In genomic region chr9:126386814-126387213, GRCh38 we compare ENCODE assay signal across 24 cellular contexts.
"Had no signal": no experiment of that assay in that cellular context is flagged by ENCODE, and none has a peak within 500 bp of the region (broad histone marks: within the 10 kb centered on the region; RNA-seq: fewer than 3 reads in every experiment).

No MANE protein-coding gene starts in this region.

- H3K9me3 Mint-ChIP-seq: activated naive CD4-positive, alpha-beta T cell treated with anti-CD3 and anti-CD28 coated beads for 36 hours; activated naive CD8-positive, alpha-beta T cell treated with anti-CD3 and anti-CD28 coated beads, Interleukin-2, amount 10 ng/mL, durations not matched to agents 7 days and 5 days; activated T-cell treated with anti-CD3 and anti-CD28 coated beads, Interleukin-2, amount 50 U/mL, for 72 hours; dendritic cell treated with granulocyte-macrophage colony-stimulating factor and Interleukin-4, amounts not matched to agents 40 ng/mL and 50 ng/mL, for 4 days; effector memory CD8-positive, alpha-beta T cell; naive thymus-derived CD8-positive, alpha-beta T cell; T-helper 1 cell treated with Interleukin-12 subunit alpha and Interleukin-12 subunit beta and Interleukin-4 antibody, amounts not matched to agents 30 μg/mL and 1 μg/mL, for 36 hours; WTC11 had no signal

- H3K27me3 Mint-ChIP-seq: activated naive CD8-positive, alpha-beta T cell treated with anti-CD3 and anti-CD28 coated beads, Interleukin-2, amount 10 ng/mL, durations not matched to agents 7 days and 5 days; dendritic cell treated with granulocyte-macrophage colony-stimulating factor and Interleukin-4, amounts not matched to agents 40 ng/mL and 50 ng/mL, for 4 days; effector memory CD8-positive, alpha-beta T cell; naive thymus-derived CD8-positive, alpha-beta T cell; progenitor cell of endocrine pancreas had no signal

- DNase-seq: activated CD8-positive, alpha-beta memory T cell treated with anti-CD3 and anti-CD28 coated beads for 24 hours; activated effector memory CD4-positive, alpha-beta T cell treated with Interleukin-2 at 50 U/mL for 16 hours; activated naive CD8-positive, alpha-beta T cell treated with anti-CD3 and anti-CD28 coated beads, Interleukin-2, amount 10 ng/mL, durations not matched to agents 7 days and 5 days; activated T-cell treated with anti-CD3 and anti-CD28 coated beads, Interleukin-2, amount 50 U/mL, for 72 hours; amniotic stem cell; effector memory CD8-positive, alpha-beta T cell; esophagus squamous epithelium; gastrocnemius medialis; left cardiac atrium; lower lobe of right lung; naive thymus-derived CD8-positive, alpha-beta T cell; right cardiac atrium; stimulated activated CD4-positive, alpha-beta T cell treated with anti-CD3 and anti-CD28 coated beads, Interleukin-12 subunit alpha, Interleukin-12 subunit beta, amount 100 ng/mL, for 4 hours; stimulated activated CD4-positive, alpha-beta T cell treated with anti-CD3 and anti-CD28 coated beads, Interleukin-4, amount 100 ng/mL, for 4 hours; stimulated activated naive CD8-positive, alpha-beta T cell treated with anti-CD3 and anti-CD28 coated beads, Interleukin-15, Interleukin-2, amounts not matched to agents 100 U/mL and 50 U/mL, for 24 hours; T1000 had no signal

- H3K4me3 ChIP-seq: cardiac muscle cell, esophagus squamous epithelium, gastrocnemius medialis, lower lobe of right lung, SJSA1, suprapubic skin had no signal

- H3K27me3 ChIP-seq: cardiac muscle cell, esophagus squamous epithelium, gastrocnemius medialis, SJSA1, suprapubic skin had no signal

- H3K27ac ChIP-seq: cardiac muscle cell, gastrocnemius medialis, SJSA1, suprapubic skin had no signal

- H3K27ac Mint-ChIP-seq: activated naive CD4-positive, alpha-beta T cell treated with anti-CD3 and anti-CD28 coated beads for 36 hours; activated naive CD8-positive, alpha-beta T cell treated with anti-CD3 and anti-CD28 coated beads, Interleukin-2, amount 10 ng/mL, durations not matched to agents 7 days and 5 days; activated T-cell treated with anti-CD3 and anti-CD28 coated beads, Interleukin-2, amount 50 U/mL, for 72 hours; dendritic cell treated with granulocyte-macrophage colony-stimulating factor and Interleukin-4, amounts not matched to agents 40 ng/mL and 50 ng/mL, for 4 days; progenitor cell of endocrine pancreas; T-helper 1 cell treated with Interleukin-12 subunit alpha and Interleukin-12 subunit beta and Interleukin-4 antibody, amounts not matched to agents 30 μg/mL and 1 μg/mL, for 36 hours; WTC11 had no signal

- H3K36me3 Mint-ChIP-seq: WTC11 had no signal

- H3K36me3 ChIP-seq: gastrocnemius medialis had no signal

- ATAC-seq: effector memory CD8-positive, alpha-beta T cell; gastrocnemius medialis; stimulated activated naive CD8-positive, alpha-beta T cell treated with anti-CD3 and anti-CD28 coated beads, Interleukin-15, Interleukin-2, amounts not matched to agents 100 U/mL and 50 U/mL, for 24 hours had no signal

- H3K4me3 Mint-ChIP-seq: activated naive CD4-positive, alpha-beta T cell treated with anti-CD3 and anti-CD28 coated beads for 36 hours; activated naive CD8-positive, alpha-beta T cell treated with anti-CD3 and anti-CD28 coated beads, Interleukin-2, amount 10 ng/mL, durations not matched to agents 7 days and 5 days; activated T-cell treated with anti-CD3 and anti-CD28 coated beads, Interleukin-2, amount 50 U/mL, for 72 hours; dendritic cell treated with granulocyte-macrophage colony-stimulating factor and Interleukin-4, amounts not matched to agents 40 ng/mL and 50 ng/mL, for 4 days; effector memory CD8-positive, alpha-beta T cell; naive thymus-derived CD8-positive, alpha-beta T cell; T-helper 1 cell treated with Interleukin-12 subunit alpha and Interleukin-12 subunit beta and Interleukin-4 antibody, amounts not matched to agents 30 μg/mL and 1 μg/mL, for 36 hours; WTC11 had no signal

- H3K9me3 ChIP-seq: esophagus squamous epithelium, gastrocnemius medialis, lower lobe of right lung, SJSA1, suprapubic skin had no signal
